Comparison of ENCODE assay signal across 18 cellular contexts in genomic region chr22:49997221-49997599, GRCh38. TPM values are rescaled to one million over a fixed set of nuclear protein-coding genes. Genes with fewer than 3 reads are reported as not detected.
A peak's percentile ranks its signal among the peaks of the same experiment; 100 is the strongest.
DNase-seq lines count a peak whose midpoint lies in the region; ATAC-seq and TF ChIP-seq lines count a peak whose summit lies in the region.
"Had no signal": no experiment of that assay in that cellular context is flagged by ENCODE, and none has a peak within 500 bp of the region (broad histone marks: within the 10 kb centered on the region; RNA-seq: fewer than 3 reads in every experiment).

No MANE protein-coding gene starts in this region.

- H3K27me3 ChIP-seq in right cardiac atrium (ENCODE audit: control insufficient read depth, insufficient read depth) = no peaks in the 10 kb centered on the region
- H3K27me3 ChIP-seq in Peyer's patch = no peaks in the 10 kb centered on the region
- no peaks in the 10 kb centered on the region for H3K27me3 ChIP-seq in vagina

- H3K4me3 ChIP-seq in right cardiac atrium (ENCODE audit: low read length) = no peak overlapping the region
- peak overlapping the region in 2 of 4 donors; percentile 23 to 24 for H3K4me3 ChIP-seq in Peyer's patch
- no peak overlapping the region for H3K4me3 ChIP-seq in mucosa of descending colon
- no peak overlapping the region for H3K4me3 ChIP-seq in vagina
- H3K4me3 ChIP-seq: coronary artery, thoracic aorta had no signal

- H3K36me3 Mint-ChIP-seq in T-helper 2 cell treated with Interferon-gamma antibody and Interleukin-4, amounts not matched to agents 5 μg/mL and 100 μg/mL, for 36 hours (ENCODE audit: low read depth) = no peaks in the 10 kb centered on the region
- H3K36me3 Mint-ChIP-seq: naive B cell had no signal

- TF ChIP-seq CTCF in Peyer's patch (IDR thresholded peaks at IDR 0.05) (no peak), mucosa of descending colon (IDR thresholded peaks at IDR 0.05) (no peak), vagina (IDR thresholded peaks at IDR 0.05) (no peak)

- H3K4me3 Mint-ChIP-seq in T-helper 2 cell treated with Interferon-gamma antibody and Interleukin-4, amounts not matched to agents 5 μg/mL and 100 μg/mL, for 36 hours = no peak overlapping the region
- H3K4me3 Mint-ChIP-seq: T-helper 1 cell treated with Interleukin-12 subunit alpha and Interleukin-12 subunit beta and Interleukin-4 antibody, amounts not matched to agents 30 μg/mL and 1 μg/mL, for 36 hours had no signal

- no peaks in the 10 kb centered on the region for H3K4me1 ChIP-seq in right cardiac atrium (ENCODE audit: control insufficient read depth, insufficient read depth, low read length)
- peaks cover 0 to 30% (median 8%) of the 10 kb centered on the region in 4 donors for H3K4me1 ChIP-seq in Peyer's patch
- peaks cover 18% of the 10 kb centered on the region for H3K4me1 ChIP-seq in mucosa of descending colon (ENCODE audit: low read depth)
- H3K4me1 ChIP-seq in vagina = peaks cover 3% of the 10 kb centered on the region

- H3K27ac ChIP-seq in right cardiac atrium (ENCODE audit: low read length) (no peak overlapping the region), Peyer's patch (peak overlapping the region in 3 of 4 donors; percentile 59 to 90 (median 84)), vagina (no peak overlapping the region)
- H3K27ac ChIP-seq: coronary artery, thoracic aorta had no signal

- peaks cover 3% of the 10 kb centered on the region for H3K27me3 Mint-ChIP-seq in T-helper 2 cell treated with Interferon-gamma antibody and Interleukin-4, amounts not matched to agents 5 μg/mL and 100 μg/mL, for 36 hours (ENCODE audit: low read depth)

- H3K9me3 ChIP-seq in right cardiac atrium (ENCODE audit: control insufficient read depth, low read length) = no peaks in the 10 kb centered on the region
- no peaks in the 10 kb centered on the region for H3K9me3 ChIP-seq in Peyer's patch
- H3K9me3 ChIP-seq in mucosa of descending colon = no peaks in the 10 kb centered on the region
- no peaks in the 10 kb centered on the region for H3K9me3 ChIP-seq in vagina
- H3K9me3 ChIP-seq: thoracic aorta had no signal

- H3K27ac Mint-ChIP-seq in T-helper 2 cell treated with Interferon-gamma antibody and Interleukin-4, amounts not matched to agents 5 μg/mL and 100 μg/mL, for 36 hours = no peak overlapping the region
- H3K27ac Mint-ChIP-seq: T-helper 1 cell treated with Interleukin-12 subunit alpha and Interleukin-12 subunit beta and Interleukin-4 antibody, amounts not matched to agents 30 μg/mL and 1 μg/mL, for 36 hours had no signal

- peak; percentile 69 for DNase-seq in cardiac septum (ENCODE audit: low spot score)
- DNase-seq in right cardiac atrium = no peak
- DNase-seq in Peyer's patch = peak in 2 of 3 donors; percentile 86 to 87
- DNase-seq in mucosa of descending colon = peak; percentile 84 to 89 (median 85)
- peak; percentile 64 to 69 for DNase-seq in vagina (ENCODE audit: extremely low spot score in 2 of 2)
- no peak for DNase-seq in HCEC 1CT
- DNase-seq in T-helper 2 cell treated with Interferon-gamma antibody and Interleukin-4, amounts not matched to agents 5 μg/mL and 100 μg/mL, for 36 hours (ENCODE audit: low spot score) = no peak
- DNase-seq in amniotic stem cell (lab: John Stamatoyannopoulos, UW) = no peak
- DNase-seq: activated naive CD4-positive, alpha-beta T cell treated with anti-CD3 and anti-CD28 coated beads, Interleukin-2, amount 50 U/mL, for 16 hours; foreskin melanocyte; KBM-7; left ventricle myocardium superior; naive B cell; SHP77 had no signal

- no peaks in the 10 kb centered on the region for H3K9me3 Mint-ChIP-seq in T-helper 2 cell treated with Interferon-gamma antibody and Interleukin-4, amounts not matched to agents 5 μg/mL and 100 μg/mL, for 36 hours
- H3K9me3 Mint-ChIP-seq: T-helper 1 cell treated with Interleukin-12 subunit alpha and Interleukin-12 subunit beta and Interleukin-4 antibody, amounts not matched to agents 30 μg/mL and 1 μg/mL, for 36 hours had no signal

- TF ChIP-seq POLR2A in Peyer's patch (IDR thresholded peaks at IDR 0.05) = peak; percentile 20 to 78
- TF ChIP-seq POLR2A in vagina (IDR thresholded peaks at IDR 0.05) = no peak

- H3K36me3 ChIP-seq in Peyer's patch (no peaks in the 10 kb centered on the region), mucosa of descending colon (ENCODE audit: low read depth) (no peaks in the 10 kb centered on the region), vagina (no peaks in the 10 kb centered on the region)
- H3K36me3 ChIP-seq: thoracic aorta had no signal

- ATAC-seq in right cardiac atrium (no peak), mucosa of descending colon (peak; percentile 78)
- ATAC-seq: left ventricle myocardium superior had no signal

- 87% methylated on average over 13 of the region's 13 CpGs for WGBS in right cardiac atrium

- peaks cover 6% of the 10 kb centered on the region for H3K4me1 Mint-ChIP-seq in T-helper 2 cell treated with Interferon-gamma antibody and Interleukin-4, amounts not matched to agents 5 μg/mL and 100 μg/mL, for 36 hours (ENCODE audit: low read depth)

- intact Hi-C loops in cardiac septum (cut with DNase I) (no loop called here), right cardiac atrium (cut with DNase I) (no loop called here), mucosa of descending colon (cut with DNase I, micrococcal nuclease) (no loop called here), vagina (cut with DNase I) (no loop called here)

RNA-seq across cellular contexts. Expression of gene IL17REL, which starts 15.4 kb away (rescaled TPM):
- total RNA-seq in cardiac septum (not detected), right cardiac atrium (under 1 TPM in 1 of 4 donors, not detected in 3; 0.06 TPM), Peyer's patch (1 to 10 TPM in 3 of 4 donors, not detected in 1; 1.1 to 2.3 (median 1.2) TPM), mucosa of descending colon (under 1 TPM in 2 of 3 donors, not detected in 1; 0.09 to 0.43 TPM), vagina (not detected)
- polyA plus RNA-seq in right cardiac atrium = not detected
- total RNA-seq: left ventricle myocardium superior, posterior vena cava, thoracic aorta had no signal

RNA-seq across cellular contexts. Expression of gene PIM3, which starts 36.6 kb away (rescaled TPM):
- 31.3 TPM for total RNA-seq in cardiac septum
- 10 to 100 TPM; 39.9 to 55.8 (median 49.9) TPM for total RNA-seq in right cardiac atrium
- polyA plus RNA-seq in right cardiac atrium = 39.0 TPM
- total RNA-seq in Peyer's patch = 100 to 1,000 TPM in 2 of 4 donors, 10 to 100 TPM in 2; 66.2 to 142 (median 105) TPM
- 100 to 1,000 TPM in 1 of 3 donors, 10 to 100 TPM in 2; 56.4 to 106 (median 58.7) TPM for total RNA-seq in mucosa of descending colon
- 97.2 TPM for total RNA-seq in vagina

Comparison
In these comparisons a context has a peak if more than half of its experiments do, and no peak if none do; other contexts are left out.
1. DNase-seq: peak in cardiac septum (single experiment), Peyer's patch (2 of 3), mucosa of descending colon (3 of 3) and vagina (2 of 2); none in right cardiac atrium (0 of 3), HCEC 1CT (single experiment), T-helper 2 cell treated with Interferon-gamma antibody and Interleukin-4, amounts not matched to agents 5 μg/mL and 100 μg/mL, for 36 hours (single experiment) and amniotic stem cell (single experiment).
2. H3K27ac ChIP-seq: peak in Peyer's patch (3 of 4); none in right cardiac atrium (single experiment) and vagina (single experiment).
3. POLR2A ChIP-seq: peak in Peyer's patch (2 of 2); none in vagina (0 of 2).